16 cellular contexts compared by ENCODE assay signal in the genomic region with DNA sequence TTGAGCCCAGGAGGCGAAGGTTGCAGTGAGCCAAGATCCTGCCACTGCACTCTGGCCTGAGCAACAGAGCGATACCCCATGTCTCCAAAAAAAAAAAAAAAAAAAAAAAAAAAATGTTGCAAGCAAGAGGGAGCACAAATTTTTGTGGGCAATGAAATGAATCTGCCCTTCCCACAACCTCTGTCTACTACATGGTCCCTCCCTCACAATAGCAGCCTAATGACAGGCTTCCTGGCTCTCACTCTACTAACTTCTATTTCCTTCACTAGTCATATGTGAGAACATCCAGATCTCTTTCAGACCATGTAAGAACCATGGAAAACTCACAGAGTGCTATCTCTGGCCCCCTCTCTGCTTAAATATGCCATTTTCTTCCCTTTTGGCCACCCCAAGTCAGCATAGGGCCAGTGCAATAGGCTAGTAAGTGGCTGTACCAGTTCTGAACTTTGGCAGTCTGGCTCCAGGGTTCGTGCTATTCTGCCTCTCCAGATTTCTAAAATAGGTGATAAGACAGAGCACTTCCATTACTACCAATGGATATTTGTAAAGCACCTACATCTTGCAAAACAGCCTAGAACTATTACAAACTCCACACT. TPM values are rescaled to one million over a fixed set of nuclear protein-coding genes. Genes with fewer than 3 reads are reported as not detected.
DNase-seq lines count a peak whose midpoint lies in the region; ATAC-seq and TF ChIP-seq lines count a peak whose summit lies in the region.
"Had no signal": no experiment of that assay in that cellular context is flagged by ENCODE, and none has a peak within 500 bp of the region (broad histone marks: within the 10 kb centered on the region; RNA-seq: fewer than 3 reads in every experiment).

No MANE protein-coding gene starts in this region.

- H3K36me3 Mint-ChIP-seq in endothelial cell (ENCODE audit: low read depth, unreplicated experiment) = no peaks in the 10 kb centered on the region

- peak; percentile 46 for ATAC-seq in left lobe of liver
- no peak for ATAC-seq in HG03175 (IDR thresholded peaks at IDR 0.05; ENCODE audit: unreplicated experiment)
- ATAC-seq in GM18867 (IDR thresholded peaks at IDR 0.05; ENCODE audit: unreplicated experiment) = no peak
- ATAC-seq in GM21528 (IDR thresholded peaks at IDR 0.05; ENCODE audit: low FRiP score, unreplicated experiment) = no peak

- H3K27ac Mint-ChIP-seq in endothelial cell (ENCODE audit: unreplicated experiment) = no peak overlapping the region

- no peak overlapping the region for H3K4me3 ChIP-seq in astrocyte of the spinal cord (ENCODE audit: low read depth, low read length)
- H3K4me3 ChIP-seq: uterus had no signal

- TF ChIP-seq CTCF in astrocyte of the spinal cord (IDR thresholded peaks at IDR 0.05; ENCODE audit: low read depth, low read length) (no peak), endothelial cell (IDR thresholded peaks at IDR 0.05; ENCODE audit: unreplicated experiment) (no peak)

- DNase-seq in ACHN (peak; percentile 21), EH (ENCODE audit: low read depth) (peak; percentile 61), astrocyte of the spinal cord (ENCODE audit: low read depth, low spot score) (peak; percentile 22), left lobe of liver (ENCODE audit: low spot score) (no peak), endothelial cell (ENCODE audit: low spot score) (no peak)
- DNase-seq: activated CD8-positive, alpha-beta memory T cell treated with anti-CD3 and anti-CD28 coated beads for 24 hours; activated naive CD4-positive, alpha-beta T cell treated with Interleukin-2 at 50 U/mL for 16 hours; BE2C; NCI-H2029; posterior cingulate gyrus; SHP77; T1000; uterus had no signal

- H3K4me3 Mint-ChIP-seq in endothelial cell (ENCODE audit: unreplicated experiment) = no peak overlapping the region

- in situ Hi-C loops in ACHN (cut with HindIII; ENCODE audit: low pct_ligation_motif_present, low pct_unique_long_range_greater_than_20kb, low sequenced_read_pairs) = no loop called here
- in situ Hi-C loops in astrocyte of the spinal cord (cut with HindIII; ENCODE audit: low sequenced_read_pairs) = no loop called here

- peaks cover 2% of the 10 kb centered on the region for H3K27me3 Mint-ChIP-seq in endothelial cell (ENCODE audit: unreplicated experiment)

- peaks cover 46% of the 10 kb centered on the region for H3K4me1 Mint-ChIP-seq in endothelial cell (ENCODE audit: unreplicated experiment)

- no peaks in the 10 kb centered on the region for H3K9me3 Mint-ChIP-seq in endothelial cell (ENCODE audit: unreplicated experiment)

RNA-seq across cellular contexts. Expression of a gene that starts 7.1 kb away (rescaled TPM):
- total RNA-seq in left lobe of liver (23.2 TPM), endothelial cell (ENCODE audit: unreplicated experiment) (82.3 TPM)

Comparison
In these comparisons a context has a peak if more than half of its experiments do, and no peak if none do; other contexts are left out.
1. DNase-seq: peak in ACHN (single experiment), EH (single experiment) and astrocyte of the spinal cord (single experiment); none in left lobe of liver (single experiment) and endothelial cell (single experiment).